ENCODE assay signal across 27 cellular contexts in the genomic region with DNA sequence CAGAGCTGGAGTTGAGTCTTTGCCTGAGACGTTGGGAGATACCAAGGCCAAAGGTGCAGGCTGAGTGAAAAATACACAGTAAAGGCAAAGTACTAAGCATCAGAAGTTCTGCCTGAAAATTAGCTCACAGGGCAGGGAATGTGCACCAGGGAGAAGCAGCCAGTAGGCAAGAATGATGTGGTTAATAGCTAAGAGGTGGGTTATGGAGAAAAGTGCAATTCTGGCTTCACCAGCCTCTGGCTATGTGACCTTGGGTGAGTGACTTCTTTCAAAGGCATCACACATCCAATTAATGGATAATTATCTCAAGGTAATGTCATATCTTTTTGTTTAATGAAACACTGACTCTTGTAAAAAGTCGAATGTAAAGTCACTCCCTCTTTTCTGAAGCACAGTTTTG.
"Had no signal": no experiment of that assay in that cellular context is flagged by ENCODE, and none has a peak within 500 bp of the region (broad histone marks: within the 10 kb centered on the region; RNA-seq: fewer than 3 reads in every experiment).

No MANE protein-coding gene starts in this region.

- H3K9me3 Mint-ChIP-seq: effector memory CD8-positive, alpha-beta T cell; memory B cell; mesothelial cell of epicardium; natural killer cell treated with Interleukin-12 subunit alpha and Interleukin-12 subunit beta and Interleukin-15 and Interleukin-18, amount 100 ng/mL, for 72 hours; neural crest cell; stimulated activated memory B cell treated with anti-CD40 and anti-IgM and Interleukin-4, amounts not matched to agents 10 μg/mL and 1 μg/mL and 100 μg/mL, for 72 hours had no signal

- H3K4me3 ChIP-seq: gastrocnemius medialis, lung, mucosa of descending colon, right atrium auricular region, sigmoid colon, testis, tibial artery had no signal

- ATAC-seq: effector memory CD8-positive, alpha-beta T cell; gastrocnemius medialis; left lobe of liver; mucosa of descending colon; natural killer cell treated with Interleukin-12 subunit alpha and Interleukin-12 subunit beta and Interleukin-15 and Interleukin-18, amount 100 ng/mL, for 72 hours; stimulated activated memory B cell treated with anti-CD40 and anti-IgM and Interleukin-4, amounts not matched to agents 10 μg/mL and 1 μg/mL and 100 μg/mL, for 72 hours; stimulated activated naive CD8-positive, alpha-beta T cell treated with anti-CD3 and anti-CD28 coated beads, Interleukin-15, Interleukin-2, amounts not matched to agents 100 U/mL and 50 U/mL, for 24 hours had no signal

- H3K9me3 ChIP-seq: gastrocnemius medialis, mucosa of descending colon, neutrophil, right atrium auricular region, sigmoid colon, testis, tibial artery had no signal

- H3K27ac ChIP-seq: gastrocnemius medialis, neutrophil, parathyroid adenoma, right atrium auricular region, sigmoid colon, testis, tibial artery had no signal

- DNase-seq: cerebellar nuclear complex; cortex of kidney; effector memory CD8-positive, alpha-beta T cell; foreskin fibroblast; gastrocnemius medialis; head of caudate nucleus; mucosa of descending colon; naive B cell; sigmoid colon; stimulated activated CD4-positive, alpha-beta T cell treated with anti-CD3 and anti-CD28 coated beads, Interleukin-2, amount 100 ng/mL, for 24 hours; stimulated activated CD4-positive, alpha-beta T cell treated with anti-CD3 and anti-CD28 coated beads, Interleukin-4, amount 100 ng/mL, for 24 hours; stimulated activated naive CD8-positive, alpha-beta T cell treated with anti-CD3 and anti-CD28 coated beads, Interleukin-15, Interleukin-2, amounts not matched to agents 100 U/mL and 50 U/mL, for 24 hours; substantia nigra; testis; tibial artery had no signal

- H3K27me3 ChIP-seq: gastrocnemius medialis, neutrophil, right atrium auricular region, sigmoid colon, testis, tibial artery had no signal

- H3K9ac ChIP-seq: parathyroid adenoma had no signal

- H3K4me3 Mint-ChIP-seq: effector memory CD8-positive, alpha-beta T cell; memory B cell; mesothelial cell of epicardium; naive B cell; natural killer cell treated with Interleukin-12 subunit alpha and Interleukin-12 subunit beta and Interleukin-15 and Interleukin-18, amount 100 ng/mL, for 72 hours; neural crest cell; stimulated activated memory B cell treated with anti-CD40 and anti-IgM and Interleukin-4, amounts not matched to agents 10 μg/mL and 1 μg/mL and 100 μg/mL, for 72 hours; type B pancreatic cell had no signal

- H3K27ac Mint-ChIP-seq: memory B cell, mesothelial cell of epicardium, progenitor cell of endocrine pancreas, type B pancreatic cell had no signal

- H2AFZ ChIP-seq: parathyroid adenoma had no signal

- H3K27me3 Mint-ChIP-seq: effector memory CD8-positive, alpha-beta T cell; memory B cell; naive B cell; stimulated activated memory B cell treated with anti-CD40 and anti-IgM and Interleukin-4, amounts not matched to agents 10 μg/mL and 1 μg/mL and 100 μg/mL, for 72 hours; type B pancreatic cell had no signal

- H3K36me3 ChIP-seq: gastrocnemius medialis, neutrophil, right atrium auricular region, sigmoid colon, tibial artery had no signal

- H3K36me3 Mint-ChIP-seq: memory B cell; mesothelial cell of epicardium; naive B cell; natural killer cell treated with Interleukin-12 subunit alpha and Interleukin-12 subunit beta and Interleukin-15 and Interleukin-18, amount 100 ng/mL, for 72 hours; type B pancreatic cell had no signal
